Comparison of ENCODE assay signal across 24 cellular contexts in the genomic region with DNA sequence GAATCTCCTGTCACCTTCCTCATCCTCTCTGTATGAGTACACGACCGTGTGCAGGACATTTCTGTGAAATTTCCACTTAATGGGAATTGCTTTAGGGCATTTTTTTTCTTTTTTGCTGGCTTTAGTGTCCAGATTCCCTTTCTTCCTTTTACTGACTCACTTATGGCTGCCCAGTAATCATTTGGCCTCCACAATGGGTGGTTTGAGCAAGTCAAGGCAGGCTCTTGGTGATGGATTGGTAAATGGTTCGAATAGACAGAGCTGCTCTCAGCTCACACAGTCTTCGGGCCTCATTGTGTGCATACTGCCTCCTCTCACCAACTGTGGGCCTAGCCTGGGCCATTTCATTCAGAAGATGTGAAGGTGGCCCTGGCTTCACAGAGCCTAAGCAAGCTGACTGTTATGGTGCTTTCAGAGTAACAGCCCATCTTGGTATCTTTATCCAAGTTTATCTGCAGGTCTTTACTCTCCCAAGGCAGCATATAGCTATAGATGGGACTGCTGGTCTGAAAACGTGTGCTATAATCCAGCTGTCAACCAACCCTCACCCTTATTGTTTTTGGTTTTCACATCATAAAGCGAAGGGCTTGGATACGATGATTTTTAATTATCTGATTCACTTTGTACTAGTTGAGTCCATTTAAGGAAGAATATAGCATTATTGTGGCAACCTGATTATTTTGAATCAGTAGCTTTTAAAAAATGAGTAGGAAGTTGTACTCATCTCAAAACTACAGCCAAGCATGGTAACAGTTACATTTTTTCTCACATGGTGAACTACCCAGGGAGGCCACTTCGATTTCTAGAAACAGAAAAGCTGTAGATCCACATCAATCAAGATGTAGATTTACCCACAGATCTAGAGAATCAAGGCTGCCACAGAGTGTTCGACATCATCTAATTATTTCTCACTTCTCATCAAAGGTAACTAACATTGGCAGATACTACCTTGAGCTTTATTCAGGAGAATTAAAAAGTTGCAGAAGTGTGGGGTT. TPM values are rescaled to one million over a fixed set of nuclear protein-coding genes. Genes with fewer than 3 reads are reported as not detected.
A peak's percentile ranks its signal among the peaks of the same experiment; 100 is the strongest.
DNase-seq lines count a peak whose midpoint lies in the region; ATAC-seq, FAIRE-seq and TF ChIP-seq lines count a peak whose summit lies in the region.
"Had no signal": no experiment of that assay in that cellular context is flagged by ENCODE, and none has a peak within 500 bp of the region (broad histone marks: within the 10 kb centered on the region; RNA-seq: fewer than 3 reads in every experiment).

No MANE protein-coding gene starts in this region.

- H4K20me1 ChIP-seq in DOHH2 (ENCODE audit: control insufficient read depth, insufficient read depth, low read depth, low read length) = no peaks in the 10 kb centered on the region

- peak; percentile 85 for ATAC-seq in activated CD8-positive, alpha-beta T cell treated with anti-CD3 and anti-CD28 coated beads for 36 hours
- no peak for ATAC-seq in activated CD8-positive, alpha-beta T cell treated with anti-CD3 and anti-CD28 coated beads, Interleukin-2, amount 10 ng/mL, durations not matched to agents 7 days and 5 days
- ATAC-seq in HG02885 (IDR thresholded peaks at IDR 0.05; ENCODE audit: poor library complexity, unreplicated experiment) (peak; percentile 53), GM19035 (IDR thresholded peaks at IDR 0.05; ENCODE audit: unreplicated experiment) (no peak)

- peak overlapping the region; percentile 40 for H3K27ac Mint-ChIP-seq in activated CD8-positive, alpha-beta T cell treated with anti-CD3 and anti-CD28 coated beads for 36 hours
- H3K27ac Mint-ChIP-seq in activated CD8-positive, alpha-beta T cell treated with anti-CD3 and anti-CD28 coated beads, Interleukin-2, amount 10 ng/mL, durations not matched to agents 7 days and 5 days = no peak overlapping the region
- H3K27ac Mint-ChIP-seq: HFFc6 had no signal

- no peak for DNase-seq in activated CD8-positive, alpha-beta T cell treated with anti-CD3 and anti-CD28 coated beads for 36 hours
- DNase-seq in activated CD8-positive, alpha-beta T cell treated with anti-CD3 and anti-CD28 coated beads, Interleukin-2, amount 10 ng/mL, durations not matched to agents 7 days and 5 days = no peak
- DNase-seq in bronchial epithelial cell (ENCODE audit: low read depth) = peak; percentile 76
- DNase-seq in 8988T = no peak
- DNase-seq in coronary artery (ENCODE audit: low spot score) = no peak
- DNase-seq: activated gamma-delta T cell; C1 segment of cervical spinal cord; dorsolateral prefrontal cortex; HFFc6; MV-4-11; NCI-H1694; NCI-H526 treated with DMSO at 0.1 percent for 48 hours; stimulated activated CD4-positive, alpha-beta T cell treated with anti-CD3 and anti-CD28 coated beads, Interleukin-2, amount 100 ng/mL, for 48 hours; T1000; transverse colon had no signal

- peaks cover 18% of the 10 kb centered on the region for H3K4me1 Mint-ChIP-seq in activated CD8-positive, alpha-beta T cell treated with anti-CD3 and anti-CD28 coated beads for 36 hours (ENCODE audit: low read depth)
- H3K4me1 Mint-ChIP-seq in activated CD8-positive, alpha-beta T cell treated with anti-CD3 and anti-CD28 coated beads, Interleukin-2, amount 10 ng/mL, durations not matched to agents 7 days and 5 days (ENCODE audit: low read depth) = peaks cover 17% of the 10 kb centered on the region

- peaks cover 25% of the 10 kb centered on the region for H3K4me1 ChIP-seq in DOHH2 (ENCODE audit: control insufficient read depth, low read length)
- H3K4me1 ChIP-seq: ascending aorta, transverse colon had no signal

- no peak for TF ChIP-seq CTCF in activated CD8-positive, alpha-beta T cell treated with anti-CD3 and anti-CD28 coated beads for 36 hours (IDR thresholded peaks at IDR 0.05)
- TF ChIP-seq CTCF in DOHH2 (IDR thresholded peaks at IDR 0.05; ENCODE audit: low read depth, low read length, poor library complexity, severe bottlenecking) = no peak
- TF ChIP-seq CTCF in bronchial epithelial cell (IDR thresholded peaks at IDR 0.05; ENCODE audit: insufficient read depth, low read length, severe bottlenecking) = no peak
- TF ChIP-seq CTCF in coronary artery (IDR thresholded peaks at IDR 0.05) = no peak

- no peaks in the 10 kb centered on the region for H3K9me3 ChIP-seq in DOHH2 (ENCODE audit: control insufficient read depth, insufficient read depth, low read length)
- H3K9me3 ChIP-seq: ascending aorta, transverse colon had no signal

- H3K36me3 ChIP-seq in DOHH2 (ENCODE audit: control insufficient read depth, low read length) (no peaks in the 10 kb centered on the region), bronchial epithelial cell (ENCODE audit: control insufficient read depth, insufficient read depth, low read length) (no peaks in the 10 kb centered on the region)
- H3K36me3 ChIP-seq: ascending aorta, transverse colon had no signal

- H3K36me3 Mint-ChIP-seq in activated CD8-positive, alpha-beta T cell treated with anti-CD3 and anti-CD28 coated beads for 36 hours (ENCODE audit: low read depth) = peaks cover 1% of the 10 kb centered on the region
- no peaks in the 10 kb centered on the region for H3K36me3 Mint-ChIP-seq in activated CD8-positive, alpha-beta T cell treated with anti-CD3 and anti-CD28 coated beads, Interleukin-2, amount 10 ng/mL, durations not matched to agents 7 days and 5 days (ENCODE audit: low read depth)
- H3K36me3 Mint-ChIP-seq: memory B cell had no signal

- H3K4me3 ChIP-seq in DOHH2 (ENCODE audit: low read length) (no peak overlapping the region), bronchial epithelial cell (ENCODE audit: low read depth, low read length) (no peak overlapping the region), coronary artery (no peak overlapping the region)
- H3K4me3 ChIP-seq: ascending aorta, dorsolateral prefrontal cortex, skin epidermis, transverse colon had no signal

- POLR2A ChIA-PET in activated CD8-positive, alpha-beta T cell treated with anti-CD3 and anti-CD28 coated beads for 36 hours (lab: Charles Lee) = interaction anchor here (0.5 kb wide), 1 partner anchor 240 kb away, joined by 4 read pairs; no protein-coding TSS in a partner anchor
- POLR2A ChIA-PET in activated CD8-positive, alpha-beta T cell treated with anti-CD3 and anti-CD28 coated beads, Interleukin-2, amount 10 ng/mL, durations not matched to agents 7 days and 5 days (lab: Charles Lee) = interaction anchor here (1.3 kb wide), 1 partner anchor 119 kb away, joined by 7 read pairs; the partner anchor contains the start of gene ZCCHC9

- no peaks in the 10 kb centered on the region for H3K27me3 Mint-ChIP-seq in activated CD8-positive, alpha-beta T cell treated with anti-CD3 and anti-CD28 coated beads for 36 hours
- H3K27me3 Mint-ChIP-seq in activated CD8-positive, alpha-beta T cell treated with anti-CD3 and anti-CD28 coated beads, Interleukin-2, amount 10 ng/mL, durations not matched to agents 7 days and 5 days (ENCODE audit: low read depth) = no peaks in the 10 kb centered on the region
- H3K27me3 Mint-ChIP-seq: central memory CD8-positive, alpha-beta T cell had no signal

- CTCF ChIA-PET in activated CD8-positive, alpha-beta T cell treated with anti-CD3 and anti-CD28 coated beads for 36 hours (lab: Charles Lee) = interaction anchor here (1.3 to 6.4 kb wide), 3 partner anchors 11 to 74 kb away, joined by 3 to 56 read pairs (median 9); no protein-coding TSS in a partner anchor
- CTCF ChIA-PET in activated CD8-positive, alpha-beta T cell treated with anti-CD3 and anti-CD28 coated beads, Interleukin-2, amount 10 ng/mL, durations not matched to agents 7 days and 5 days (lab: Charles Lee) = interaction anchor here (0.7 to 2.8 kb wide), 8 partner anchors 11 to 509 kb away, joined by 3 to 24 read pairs (median 3); no protein-coding TSS in a partner anchor

- H3K9me2 ChIP-seq in DOHH2 (replicated peaks; ENCODE audit: control insufficient read depth, low read length) = no peaks in the 10 kb centered on the region

- H3K27me3 ChIP-seq in DOHH2 (ENCODE audit: control insufficient read depth, low read length) = no peaks in the 10 kb centered on the region
- H3K27me3 ChIP-seq in bronchial epithelial cell (ENCODE audit: control insufficient read depth, insufficient read depth, low read length) = no peaks in the 10 kb centered on the region
- H3K27me3 ChIP-seq: ascending aorta, dorsolateral prefrontal cortex, transverse colon had no signal

- no peaks in the 10 kb centered on the region for H3K9me3 Mint-ChIP-seq in activated CD8-positive, alpha-beta T cell treated with anti-CD3 and anti-CD28 coated beads for 36 hours
- H3K9me3 Mint-ChIP-seq in activated CD8-positive, alpha-beta T cell treated with anti-CD3 and anti-CD28 coated beads, Interleukin-2, amount 10 ng/mL, durations not matched to agents 7 days and 5 days (ENCODE audit: insufficient read depth) = no peaks in the 10 kb centered on the region
- H3K9me3 Mint-ChIP-seq: central memory CD8-positive, alpha-beta T cell; HFFc6 had no signal

- H3K27ac ChIP-seq in DOHH2 (ENCODE audit: low read depth, low read length) (0 out of 2 replicates have a peak overlapping the region, but pooled peaks have one; percentile 4), coronary artery (no peak overlapping the region)
- H3K27ac ChIP-seq: ascending aorta, dorsolateral prefrontal cortex, KMS-11, skin epidermis, transverse colon had no signal

- intact Hi-C loops in activated CD8-positive, alpha-beta T cell treated with anti-CD3 and anti-CD28 coated beads for 36 hours (cut with micrococcal nuclease) = no loop called here

- H3K4me2 ChIP-seq in DOHH2 (ENCODE audit: low read length) = peak overlapping the region; percentile 44
- H3K4me2 ChIP-seq: KMS-11 had no signal

- no peak overlapping the region for H3K4me3 Mint-ChIP-seq in activated CD8-positive, alpha-beta T cell treated with anti-CD3 and anti-CD28 coated beads for 36 hours
- no peak overlapping the region for H3K4me3 Mint-ChIP-seq in activated CD8-positive, alpha-beta T cell treated with anti-CD3 and anti-CD28 coated beads, Interleukin-2, amount 10 ng/mL, durations not matched to agents 7 days and 5 days
- H3K4me3 Mint-ChIP-seq: central memory CD8-positive, alpha-beta T cell; HFFc6; memory B cell had no signal

- FAIRE-seq in bronchial epithelial cell (lab: Jason Lieb, UNC) = no peak
- FAIRE-seq: endothelial cell of umbilical vein had no signal

- no peaks in the 10 kb centered on the region for H3F3A ChIP-seq in DOHH2 (ENCODE audit: control insufficient read depth, insufficient read depth)

- H3K79me2 ChIP-seq in DOHH2 (ENCODE audit: control insufficient read depth, low read length) = no peaks in the 10 kb centered on the region

RNA-seq across cellular contexts. Expression of gene CKMT2, which starts 50.4 kb away (rescaled TPM):
- total RNA-seq in activated CD8-positive, alpha-beta T cell treated with anti-CD3 and anti-CD28 coated beads for 36 hours = not detected
- not detected for total RNA-seq in activated CD8-positive, alpha-beta T cell treated with anti-CD3 and anti-CD28 coated beads, Interleukin-2, amount 10 ng/mL, durations not matched to agents 7 days and 5 days
- not detected in 2 replicates for total RNA-seq in bronchial epithelial cell
- total RNA-seq: endothelial cell of umbilical vein, HFFc6 had no signal

Comparison
In these comparisons a context has a peak if more than half of its experiments do, and no peak if none do; other contexts are left out.
1. ATAC-seq: peak in activated CD8-positive, alpha-beta T cell treated with anti-CD3 and anti-CD28 coated beads for 36 hours (single experiment) and HG02885 (single experiment); none in activated CD8-positive, alpha-beta T cell treated with anti-CD3 and anti-CD28 coated beads, Interleukin-2, amount 10 ng/mL, durations not matched to agents 7 days and 5 days (single experiment) and GM19035 (single experiment).